18 cellular contexts compared by ENCODE assay signal in the genomic region with DNA sequence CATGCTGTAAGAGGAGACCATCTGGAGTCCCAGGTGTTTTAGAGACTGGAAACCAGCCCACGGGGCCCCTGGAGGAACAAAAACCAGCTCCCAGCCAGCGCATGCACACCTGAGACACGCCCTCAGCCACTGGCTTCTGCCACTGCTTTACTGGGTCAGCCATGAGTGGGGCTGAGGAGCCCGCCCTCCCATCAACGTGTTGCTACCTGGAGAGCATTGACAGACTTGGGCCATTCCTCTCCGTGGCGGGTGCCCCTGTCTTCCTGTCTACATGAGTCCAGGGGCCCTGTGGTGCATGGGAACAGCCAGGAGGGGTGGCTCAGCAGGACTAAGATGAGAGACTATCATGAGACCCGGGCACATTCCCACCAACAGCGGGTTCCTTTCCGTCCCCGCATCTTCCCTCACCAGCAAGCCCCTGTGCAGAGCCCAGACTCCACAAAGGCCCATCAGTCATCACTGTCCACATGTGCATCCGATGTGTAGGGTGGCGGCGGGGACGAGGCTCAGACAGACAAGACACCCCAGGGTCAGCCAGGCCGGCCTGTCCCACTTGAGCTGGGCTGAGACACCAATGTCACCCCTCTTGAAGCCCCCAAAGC. TPM values are rescaled to one million over a fixed set of nuclear protein-coding genes. Genes with fewer than 3 reads are reported as not detected.
A peak's percentile ranks its signal among the peaks of the same experiment; 100 is the strongest.
DNase-seq lines count a peak whose midpoint lies in the region; ATAC-seq, FAIRE-seq and TF ChIP-seq lines count a peak whose summit lies in the region.
"Had no signal": no experiment of that assay in that cellular context is flagged by ENCODE, and none has a peak within 500 bp of the region (broad histone marks: within the 10 kb centered on the region; RNA-seq: fewer than 3 reads in every experiment).

No MANE protein-coding gene starts in this region.

- POLR2A ChIA-PET in K562 (lab: Yijun Ruan, JAX) = no interaction called here

- H4K20me1 ChIP-seq in K562 (replicated peaks; ENCODE audit: control insufficient read depth, insufficient read depth, low read length) = peaks cover 40% of the 10 kb centered on the region
- no peaks in the 10 kb centered on the region for H4K20me1 ChIP-seq in neural progenitor cell (ENCODE audit: low read depth)

- BruUV-seq in K562 (replicated peaks; lab: Mats Ljungman, UMichigan) = no TSS peak

- FAIRE-seq in K562 (lab: Jason Lieb, UNC) = no peak
- FAIRE-seq: endothelial cell of umbilical vein had no signal

- H3K27me3 ChIP-seq in BE2C (no peaks in the 10 kb centered on the region), HUES6 (ENCODE audit: control insufficient read depth, insufficient read depth, low read length) (no peaks in the 10 kb centered on the region), K562 (ENCODE audit: control insufficient read depth in 2 of 2, insufficient read depth in 2 of 2, low read length in 2 of 2) (peaks cover 64 to 81% of the 10 kb centered on the region in 2 experiments), neural progenitor cell (no peaks in the 10 kb centered on the region)

- no peaks in the 10 kb centered on the region for H3K36me3 Mint-ChIP-seq in neural progenitor cell
- H3K36me3 Mint-ChIP-seq in activated T-cell treated with anti-CD3 and anti-CD28 coated beads, Interleukin-2, amount 50 U/mL, for 4 hours (ENCODE audit: insufficient read depth) = no peaks in the 10 kb centered on the region

- H3K9ac ChIP-seq in HUES6 (ENCODE audit: low read length) = peak overlapping the region; percentile 14
- no peak overlapping the region for H3K9ac ChIP-seq in K562 (ENCODE audit: insufficient read depth in 1 of 2, low read depth in 2 of 2, low read length in 2 of 2)
- H3K9ac ChIP-seq in neural progenitor cell = no peak overlapping the region

- no peaks in the 10 kb centered on the region for H3K9me3 Mint-ChIP-seq in neural progenitor cell
- no peaks in the 10 kb centered on the region for H3K9me3 Mint-ChIP-seq in activated T-cell treated with anti-CD3 and anti-CD28 coated beads, Interleukin-2, amount 50 U/mL, for 4 hours
- H3K9me3 Mint-ChIP-seq: GM23338 had no signal

- no peaks in the 10 kb centered on the region for H3K79me2 ChIP-seq in K562 (ENCODE audit: control insufficient read depth, insufficient read depth, low read length)
- no peaks in the 10 kb centered on the region for H3K79me2 ChIP-seq in neural progenitor cell (ENCODE audit: low read depth)

- no peak overlapping the region for H3K4me2 ChIP-seq in K562 (ENCODE audit: insufficient read depth, low read length)
- no peak overlapping the region for H3K4me2 ChIP-seq in neural progenitor cell
- H3K4me2 ChIP-seq: GM23338 had no signal

- H3K27ac ChIP-seq in HUES6 (ENCODE audit: low read depth, low read length) = no peak overlapping the region
- H3K27ac ChIP-seq in K562 (ENCODE audit: extremely low read depth, low read depth, low read length) = no peak overlapping the region
- H3K27ac ChIP-seq in neural progenitor cell = no peak overlapping the region

- TF ChIP-seq CTCF in BE2C (IDR thresholded peaks at IDR 0.05; ENCODE audit: low read depth, low read length) (no peak), K562 (IDR thresholded peaks at IDR 0.05 in 2 of 3, conservative IDR thresholded peaks at IDR 0.05 in 1 of 3; ENCODE audit: insufficient read depth in 2 of 3, low read depth in 1 of 3, low read length in 3 of 3) (no peak), neural progenitor cell (IDR thresholded peaks at IDR 0.05) (no peak)

- in situ Hi-C loops in K562 (cut with MboI) = no loop called here

- no peaks in the 10 kb centered on the region for H3K36me3 ChIP-seq in BE2C
- H3K36me3 ChIP-seq in HUES6 (ENCODE audit: control insufficient read depth, insufficient read depth, low read length) = no peaks in the 10 kb centered on the region
- no peaks in the 10 kb centered on the region for H3K36me3 ChIP-seq in K562 (ENCODE audit: control insufficient read depth, insufficient read depth, low read length)
- no peaks in the 10 kb centered on the region for H3K36me3 ChIP-seq in neural progenitor cell

- peaks cover 48% of the 10 kb centered on the region for H3K4me1 Mint-ChIP-seq in neural progenitor cell
- no peaks in the 10 kb centered on the region for H3K4me1 Mint-ChIP-seq in activated T-cell treated with anti-CD3 and anti-CD28 coated beads, Interleukin-2, amount 50 U/mL, for 4 hours (ENCODE audit: low read depth)

- no peak overlapping the region for H3K4me3 Mint-ChIP-seq in neural progenitor cell
- no peak overlapping the region for H3K4me3 Mint-ChIP-seq in activated T-cell treated with anti-CD3 and anti-CD28 coated beads, Interleukin-2, amount 50 U/mL, for 4 hours
- H3K4me3 Mint-ChIP-seq: GM23338 had no signal

- H3K4me1 ChIP-seq in BE2C (no peaks in the 10 kb centered on the region), HUES6 (ENCODE audit: control insufficient read depth, insufficient read depth, low read length) (peaks cover 62% of the 10 kb centered on the region), K562 (replicated peaks in 1 of 2; ENCODE audit: control insufficient read depth in 2 of 2, insufficient read depth in 2 of 2, low read length in 2 of 2) (peaks cover 0 to 27% of the 10 kb centered on the region in 2 experiments; a peak in 1 of 5 replicates), neural progenitor cell (peaks cover 35% of the 10 kb centered on the region)

- no peaks in the 10 kb centered on the region for H3K9me1 ChIP-seq in K562 (ENCODE audit: control insufficient read depth, insufficient read depth, low read length)

- no peak for TF ChIP-seq RAD21 in K562 (CRISPR knock-in tag; conservative IDR thresholded peaks at IDR 0.05 in 1 of 2, IDR thresholded peaks at IDR 0.05 in 1 of 2)

- ATAC-seq in K562 = peak; percentile 14; the same call in 2 of the 3 replicates
- no peak for ATAC-seq in activated T-cell treated with anti-CD3 and anti-CD28 coated beads, Interleukin-2, amount 50 U/mL, for 4 hours
- ATAC-seq: left colon, SK-N-SH treated with all-trans-retinoic acid at 6 μM for 48 hours had no signal

- 5% methylated on average over 16 of the region's 16 CpGs for WGBS in K562 (ENCODE audit: insufficient coverage, low coverage, missing lambda C conversion rate)

- peaks cover 13% of the 10 kb centered on the region for H3K27me3 Mint-ChIP-seq in neural progenitor cell (ENCODE audit: insufficient read depth, low read depth)
- H3K27me3 Mint-ChIP-seq in activated T-cell treated with anti-CD3 and anti-CD28 coated beads, Interleukin-2, amount 50 U/mL, for 4 hours (ENCODE audit: low read depth) = peaks cover 5% of the 10 kb centered on the region

- no peak for TF ChIP-seq POLR2A in K562 (conservative IDR thresholded peaks at IDR 0.05)

- H3K4me3 ChIP-seq in BE2C (ENCODE audit: low read depth, low read length) = no peak overlapping the region
- no peak overlapping the region for H3K4me3 ChIP-seq in HUES6 (ENCODE audit: low read depth, low read length)
- H3K4me3 ChIP-seq in K562 = no peak overlapping the region
- no peak overlapping the region for H3K4me3 ChIP-seq in neural progenitor cell
- H3K4me3 ChIP-seq: GM23338 had no signal

- peak; percentile 1 for DNase-seq in BE2C
- DNase-seq in K562 (ENCODE audit: extremely low read depth in 1 of 4, low spot score in 3 of 4) = no peak
- DNase-seq in neural progenitor cell (ENCODE audit: low spot score) = no peak
- DNase-seq in activated T-cell treated with anti-CD3 and anti-CD28 coated beads, Interleukin-2, amount 50 U/mL, for 4 hours = no peak
- DNase-seq in GM19238 (ENCODE audit: insufficient read length, low spot score) = no peak
- DNase-seq in NCI-H748 (lab: John Stamatoyannopoulos, UW; ENCODE audit: unreplicated experiment) = no peak
- no peak for DNase-seq in NCI-H774 (lab: John Stamatoyannopoulos, UW)
- DNase-seq: activated CD4-positive, alpha-beta T cell treated with anti-CD3 and anti-CD28 coated beads for 48 hours; activated CD8-positive, alpha-beta memory T cell treated with anti-CD3 and anti-CD28 coated beads, Interleukin-2, amount 50 U/mL, for 48 hours; activated naive CD4-positive, alpha-beta T cell treated with Interleukin-2 at 50 U/mL for 16 hours; foreskin fibroblast; left colon; NCI-H187; stimulated activated CD4-positive, alpha-beta T cell treated with anti-CD3 and anti-CD28 coated beads, Interleukin-4, amount 100 ng/mL, for 24 hours had no signal

- intact Hi-C loops in K562 (cut with micrococcal nuclease) = no loop called here

- CTCF ChIA-PET in K562 (lab: Yijun Ruan, JAX; ENCODE audit: low intra/inter-chr PET ratio) = no interaction called here

- H3K9me3 ChIP-seq in BE2C (no peaks in the 10 kb centered on the region), HUES6 (ENCODE audit: control insufficient read depth, insufficient read depth, low read depth, low read length) (no peaks in the 10 kb centered on the region), K562 (replicated peaks; ENCODE audit: control insufficient read depth, insufficient read depth, low read depth, low read length) (0 out of 2 replicates have a peak, but pooled peaks cover 2% of the 10 kb centered on the region), neural progenitor cell (ENCODE audit: low read depth) (no peaks in the 10 kb centered on the region)

- H3K27ac Mint-ChIP-seq in neural progenitor cell = no peak overlapping the region
- H3K27ac Mint-ChIP-seq: GM23338 had no signal

- no peak for TF ChIP-seq EP300 in K562 (IDR thresholded peaks at IDR 0.05; ENCODE audit: low read length)

- H2AFZ ChIP-seq in K562 (ENCODE audit: low read depth, low read length) (no peak overlapping the region), neural progenitor cell (replicated peaks) (peak overlapping the region; percentile 46)

- H3F3A ChIP-seq in neural progenitor cell (ENCODE audit: low read depth) = peaks cover 3% of the 10 kb centered on the region

RNA-seq across cellular contexts. Expression of a gene that starts 45.4 kb away (rescaled TPM):
- 83.0 TPM for polyA plus RNA-seq in BE2C (2012; ENCODE audit: insufficient read depth, insufficient read length, low read depth)
- total RNA-seq in K562 (2011; cell fraction: chromatin; rRNA removed; ENCODE audit: low replicate concordance) = 120 and 232 TPM in 2 replicates
- total RNA-seq in K562 (2011; cell fraction: nucleolus; rRNA removed) = 126 and 138 TPM in 2 replicates
- 113 and 131 TPM in 2 replicates for total RNA-seq in K562 (2011; cell fraction: nucleoplasm; rRNA removed)
- total RNA-seq in K562 (2014; rRNA removed) (11.0 and 16.7 TPM in 2 replicates), K562 (2014; rRNA removed; fragmentation: Illumina TruSeq; extraction: Trizol) (7.6 and 9.2 TPM in 2 replicates), K562 (2015; rRNA removed; fragmentation: Illumina TruSeq; extraction: Trizol) (9.2 and 9.5 TPM in 2 replicates), K562 (2021) (24.2 and 24.6 TPM in 2 replicates), neural progenitor cell (ENCODE audit: low replicate concordance) (28.5 and 42.7 TPM in 2 replicates)
- polyA plus RNA-seq in K562 (2011; rRNA removed) (15.6 and 25.2 TPM in 2 replicates), K562 (2014; fragmentation: Illumina TruSeq; extraction: Trizol) (18.0 and 21.0 TPM in 2 replicates), K562 (2014; fragmentation: Nextera tagmentation; extraction: Ambion mirVana) (1 to 10 TPM; 1.1 to 2.9 TPM), K562 (2014; rRNA removed) (18.3 and 21.2 TPM in 2 replicates)
- 9.5 and 12.5 TPM in 2 replicates for polyA plus RNA-seq in K562 (2011; cell fraction: cytosol; rRNA removed)
- polyA plus RNA-seq in K562 (2011; cell fraction: nucleus; rRNA removed) = 152 and 163 TPM in 2 replicates
- polyA plus RNA-seq in K562 (2012) = 16.7 and 35.4 TPM in 2 replicates
- polyA minus RNA-seq in K562 (2011; rRNA and poly(A)+ RNA removed) = 6.4 and 6.5 TPM in 2 replicates
- polyA minus RNA-seq in K562 (2011; cell fraction: cytosol; rRNA and poly(A)+ RNA removed) = 3.6 and 8.4 TPM in 2 replicates
- 33.5 and 49.3 TPM in 2 replicates for polyA minus RNA-seq in K562 (2011; cell fraction: nucleus; rRNA and poly(A)+ RNA removed)
- total RNA-seq in activated T-cell treated with anti-CD3 and anti-CD28 coated beads, Interleukin-2, amount 50 U/mL, for 4 hours = 10 to 100 TPM; 14.4 to 17.1 (median 15.1) TPM
